1 cellular context compared by ENCODE assay signal in genomic region chr11:113289341-113290187, GRCh38.
TF ChIP-seq lines count a peak whose summit lies in the region.

No MANE protein-coding gene starts in this region.

TF ChIP-seq in GM12878, 131 proteins besides CTCF, POLR2A, EP300 and RAD21 (continued from another document):
- TF ChIP-seq BCLAF1 (IDR thresholded peaks at IDR 0.05) (no peak), SMC3 (IDR thresholded peaks at IDR 0.05; ENCODE audit: borderline replicate concordance, low read length) (peak; percentile 93), ZNF24 (IDR thresholded peaks at IDR 0.05) (no peak), MEF2B (IDR thresholded peaks at IDR 0.05; ENCODE audit: partially characterized antibody, poor library complexity, severe bottlenecking) (peak; percentile 34), NFIC (IDR thresholded peaks at IDR 0.05; ENCODE audit: low read depth, low read length) (no peak), SREBF2 (IDR thresholded peaks at IDR 0.05; ENCODE audit: low read length) (no peak), MEF2A (IDR thresholded peaks at IDR 0.05; ENCODE audit: insufficient read depth, low read depth, low read length) (0 out of 2 replicates have a peak, but pooled peaks have one; percentile 37)
